ENCODE assay signal across 27 cellular contexts in the genomic region with DNA sequence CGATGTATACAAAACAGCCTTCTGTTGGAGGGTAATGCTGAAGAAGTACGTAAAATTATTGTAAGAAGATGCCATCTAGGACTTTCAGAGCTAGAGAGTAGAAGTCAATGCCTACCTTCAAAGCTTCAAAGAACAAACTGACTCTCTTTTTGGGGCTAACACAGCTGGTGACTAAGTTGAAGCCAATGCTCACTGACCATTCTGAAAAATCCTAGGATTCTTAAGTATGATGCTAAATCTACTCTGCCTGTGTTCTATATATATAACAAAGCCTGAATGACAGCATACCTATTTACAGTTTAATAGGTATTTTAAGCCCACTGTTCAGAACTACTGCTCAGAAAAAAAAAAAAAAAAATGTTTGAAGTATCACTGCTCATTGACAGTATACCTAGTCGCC.
"Had no signal": no experiment of that assay in that cellular context is flagged by ENCODE, and none has a peak within 500 bp of the region (broad histone marks: within the 10 kb centered on the region; RNA-seq: fewer than 3 reads in every experiment).

No MANE protein-coding gene starts in this region.

- FAIRE-seq: bronchial epithelial cell, TTC549 had no signal

- H3K4me1 ChIP-seq: adrenal gland, SJCRH30 had no signal

- H3K9me3 ChIP-seq: adrenal gland, SJCRH30 had no signal

- H3K4me3 Mint-ChIP-seq: activated CD4-positive, alpha-beta memory T cell treated with anti-CD3 and anti-CD28 coated beads for 36 hours; activated naive CD4-positive, alpha-beta T cell treated with anti-CD3 and anti-CD28 coated beads, Interleukin-2, amount 50 U/mL, for 24 hours; activated naive CD8-positive, alpha-beta T cell treated with anti-CD3 and anti-CD28 coated beads, Interleukin-2, amount 10 ng/mL, durations not matched to agents 7 days and 5 days; brain had no signal

- H3K4me2 ChIP-seq: KMS-11 had no signal

- H3K4me3 ChIP-seq: adrenal gland, SJCRH30, SK-N-MC had no signal

- DNase-seq: activated CD4-positive, alpha-beta memory T cell treated with anti-CD3 and anti-CD28 coated beads for 36 hours; activated CD4-positive, alpha-beta T cell treated with anti-CD3 and anti-CD28 coated beads, Interleukin-2, amount 50 U/mL, for 1 hour; activated gamma-delta T cell; activated naive CD4-positive, alpha-beta T cell treated with Interleukin-2 at 50 U/mL for 16 hours; activated naive CD8-positive, alpha-beta T cell treated with anti-CD3 and anti-CD28 coated beads, Interleukin-2, amount 10 ng/mL, durations not matched to agents 7 days and 5 days; activated T-cell treated with anti-CD3 and anti-CD28 coated beads, Interleukin-2, amount 50 U/mL, for 1 hour; adrenal gland; caudate nucleus; cerebellar nuclear complex; MM.1S; MV-4-11; NCI-H1092; NCI-H1436 treated with DMSO at 0.1 percent for 48 hours; NCI-H1694 treated with DMSO at 0.1 percent for 48 hours; NCI-H2029; NCI-H345; NCI-H524 treated with DMSO at 0.1 percent for 48 hours; SHP77; SJCRH30; T1000 had no signal

- H3K9ac ChIP-seq: KMS-11 had no signal

- H3K27me3 ChIP-seq: adrenal gland, SJCRH30 had no signal

- H3K27ac Mint-ChIP-seq: activated CD4-positive, alpha-beta memory T cell treated with anti-CD3 and anti-CD28 coated beads for 36 hours; activated naive CD4-positive, alpha-beta T cell treated with anti-CD3 and anti-CD28 coated beads, Interleukin-2, amount 50 U/mL, for 24 hours; activated naive CD8-positive, alpha-beta T cell treated with anti-CD3 and anti-CD28 coated beads, Interleukin-2, amount 10 ng/mL, durations not matched to agents 7 days and 5 days had no signal

- H3K27me3 Mint-ChIP-seq: activated CD4-positive, alpha-beta memory T cell treated with anti-CD3 and anti-CD28 coated beads for 36 hours; activated naive CD4-positive, alpha-beta T cell treated with anti-CD3 and anti-CD28 coated beads, Interleukin-2, amount 50 U/mL, for 24 hours; activated naive CD8-positive, alpha-beta T cell treated with anti-CD3 and anti-CD28 coated beads, Interleukin-2, amount 10 ng/mL, durations not matched to agents 7 days and 5 days had no signal

- ATAC-seq: Panc1 had no signal

- H3K4me1 Mint-ChIP-seq: brain had no signal

- H3K27ac ChIP-seq: adrenal gland, KMS-11, SJCRH30, SK-N-MC had no signal
